ENCODE assay signal across 22 cellular contexts in genomic region chr1:30720271-30721223, GRCh38. TPM values are rescaled to one million over a fixed set of nuclear protein-coding genes. Genes with fewer than 3 reads are reported as not detected.
DNase-seq lines count a peak whose midpoint lies in the region; ATAC-seq, FAIRE-seq and TF ChIP-seq lines count a peak whose summit lies in the region.
"Had no signal": no experiment of that assay in that cellular context is flagged by ENCODE, and none has a peak within 500 bp of the region (broad histone marks: within the 10 kb centered on the region; RNA-seq: fewer than 3 reads in every experiment).

No MANE protein-coding gene starts in this region.

- RAD21 ChIA-PET in GM12878 (lab: Charles Lee; ENCODE audit: unreplicated experiment) = interaction anchor here (0.6 to 15.6 kb wide), 19 partner anchors 8 to 286 kb away, joined by 3 to 538 read pairs (median 8); partner anchors contain the start of gene LAPTM5

- H3K27me3 ChIP-seq in CD4-positive, alpha-beta T cell (ENCODE audit: control insufficient read depth, insufficient read depth, low read length) = no peaks in the 10 kb centered on the region
- H3K27me3 ChIP-seq in DOHH2 (ENCODE audit: control insufficient read depth, low read length) (no peaks in the 10 kb centered on the region), GM12878 (replicated peaks in 1 of 2; ENCODE audit: control insufficient read depth in 2 of 2, insufficient read depth in 2 of 2, low read length in 1 of 2) (no peaks in the 10 kb centered on the region), neuronal stem cell (ENCODE audit: control insufficient read depth in 3 of 3, insufficient read depth in 3 of 3, low read depth in 1 of 3, low read length in 3 of 3) (no peaks in the 10 kb centered on the region)
- H3K27me3 ChIP-seq: esophagus squamous epithelium, right atrium auricular region, tibial artery had no signal

- H3K79me2 ChIP-seq in DOHH2 (ENCODE audit: control insufficient read depth, low read length) (no peaks in the 10 kb centered on the region), GM12878 (ENCODE audit: control insufficient read depth, insufficient read depth, low read length) (peaks cover 5% of the 10 kb centered on the region)

- POLR2A ChIA-PET in CD4-positive, alpha-beta T cell (lab: Charles Lee) = interaction anchor here (0.6 to 5.5 kb wide), 8 partner anchors 12 to 1539 kb away, joined by 3 to 98 read pairs (median 40); partner anchors contain the start of genes LAPTM5 and SRSF4
- POLR2A ChIA-PET in GM12878 (lab: Charles Lee) = interaction anchor here (0.6 to 4.4 kb wide), 10 partner anchors 9 to 122 kb away, joined by 3 to 79 read pairs (median 8); no protein-coding TSS in a partner anchor

- H3K4me3 ChIP-seq in DOHH2 (ENCODE audit: low read length) = no peak overlapping the region
- no peak overlapping the region for H3K4me3 ChIP-seq in GM12878
- H3K4me3 ChIP-seq in neuronal stem cell (ENCODE audit: low read length in 2 of 2) = no peak overlapping the region
- H3K4me3 ChIP-seq: right atrium auricular region, tibial artery had no signal

- WGBS in GM12878 (ENCODE audit: insufficient coverage, insufficient replicate concordance, low lambda C conversion rate, missing lambda C conversion rate) = 77% methylated on average over 16 of the region's 16 CpGs
- 100% methylated on average over 1 of the region's 16 CpGs; no CpG with 5 or more reads in 1 of the 2 donors for WGBS in neuronal stem cell (ENCODE audit: extremely low coverage in 2 of 2, insufficient read length in 2 of 2, insufficient replicate concordance in 1 of 2), 2 donors

- BruUV-seq in GM12878 (replicated peaks; lab: Mats Ljungman, UMichigan) = no TSS peak

- H3K4me2 ChIP-seq in DOHH2 (ENCODE audit: low read length) (peak overlapping the region; percentile 90), GM12878 (ENCODE audit: control insufficient read depth, insufficient read depth) (no peak overlapping the region), neuronal stem cell (ENCODE audit: insufficient read depth, low read length, poor library complexity, severe bottlenecking) (no peak overlapping the region)

- 0 out of 2 replicates have a peak, but pooled peaks cover 3% of the 10 kb centered on the region for H3F3A ChIP-seq in DOHH2 (ENCODE audit: control insufficient read depth, insufficient read depth)

- H3K36me3 Mint-ChIP-seq in CD4-positive, alpha-beta T cell (ENCODE audit: low read depth) = peaks cover 40% of the 10 kb centered on the region
- H3K36me3 Mint-ChIP-seq in HFFc6 (ENCODE audit: low read depth) = peaks cover 2% of the 10 kb centered on the region; the same call in 1 of the 2 replicates

- no peaks in the 10 kb centered on the region for H3K79me1 ChIP-seq in neuronal stem cell (ENCODE audit: low read depth, low read length)

- H4K20me1 ChIP-seq in DOHH2 (ENCODE audit: control insufficient read depth, insufficient read depth, low read depth, low read length) (0 out of 2 replicates have a peak, but pooled peaks cover 4% of the 10 kb centered on the region), GM12878 (ENCODE audit: control insufficient read depth, insufficient read depth) (no peaks in the 10 kb centered on the region)

- H3K27ac ChIP-seq in CD4-positive, alpha-beta T cell (ENCODE audit: low read depth, low read length) = no peak overlapping the region
- H3K27ac ChIP-seq in DOHH2 (ENCODE audit: low read depth, low read length) (no peak overlapping the region), GM12878 (ENCODE audit: control insufficient read depth, insufficient read depth) (no peak overlapping the region), neuronal stem cell (replicated peaks; ENCODE audit: low read length) (no peak overlapping the region)
- H3K27ac ChIP-seq: right atrium auricular region had no signal

- H3K9ac ChIP-seq in GM12878 (ENCODE audit: control insufficient read depth, insufficient read depth, low read length) (no peak overlapping the region), neuronal stem cell (ENCODE audit: low read depth, low read length, poor library complexity) (peak overlapping the region; percentile 10)

- H3K9me3 ChIP-seq in CD4-positive, alpha-beta T cell (ENCODE audit: control insufficient read depth, low read length) = peaks cover 2% of the 10 kb centered on the region
- H3K9me3 ChIP-seq in DOHH2 (ENCODE audit: control insufficient read depth, insufficient read depth, low read length) = peaks cover 11% of the 10 kb centered on the region
- H3K9me3 ChIP-seq in GM12878 (replicated peaks; ENCODE audit: control insufficient read depth, insufficient read depth, low read length) = peaks cover 3% of the 10 kb centered on the region; the same call in 2 of the 3 replicates
- peaks cover 0 to 2% of the 10 kb centered on the region in 2 donors for H3K9me3 ChIP-seq in neuronal stem cell (replicated peaks in 1 of 2; ENCODE audit: control insufficient read depth in 2 of 2, insufficient read depth in 1 of 2, low read depth in 1 of 2, low read length in 2 of 2)
- H3K9me3 ChIP-seq: tibial artery had no signal

- in situ Hi-C loops in GM12878 (cut with MboI) = loop anchor here (10.0 kb wide), 1 partner anchor 54 kb away; no protein-coding TSS in a partner anchor

- SMC1A ChIA-PET in GM12878 (lab: Charles Lee; ENCODE audit: uncharacterized antibody, unreplicated experiment) = interaction anchor here (0.8 to 21.5 kb wide), 19 partner anchors 7 to 211 kb away, joined by 3 to 556 read pairs (median 8); partner anchors contain the start of gene LAPTM5

- no peak overlapping the region for H2AK5ac ChIP-seq in neuronal stem cell (ENCODE audit: low read depth, low read length)

- no peak for TF ChIP-seq EP300 in GM12878 (IDR thresholded peaks at IDR 0.05; ENCODE audit: borderline replicate concordance in 1 of 2, control insufficient read depth in 1 of 2, low read depth in 2 of 2, low read length in 2 of 2)

- ATAC-seq in CD4-positive, alpha-beta T cell (ENCODE audit: poor library complexity) = no peak
- ATAC-seq in GM12878 (no peak), HG02588 (IDR thresholded peaks at IDR 0.05; ENCODE audit: unreplicated experiment) (no peak)
- ATAC-seq: left lobe of liver, T-helper 17 cell had no signal

- H3K9me3 Mint-ChIP-seq in CD4-positive, alpha-beta T cell = peaks cover 2% of the 10 kb centered on the region
- H3K9me3 Mint-ChIP-seq in HFFc6 = peaks cover 7% of the 10 kb centered on the region

- no peak overlapping the region for H3K23ac ChIP-seq in neuronal stem cell (ENCODE audit: low read depth, low read length, poor library complexity)

- no peak overlapping the region for H2BK5ac ChIP-seq in neuronal stem cell (ENCODE audit: low read length)

- H2BK15ac ChIP-seq in neuronal stem cell (ENCODE audit: low read length) = no peak overlapping the region

- TF ChIP-seq CTCF in CD4-positive, alpha-beta T cell (IDR thresholded peaks at IDR 0.05) = no peak
- TF ChIP-seq CTCF in DOHH2 (IDR thresholded peaks at IDR 0.05; ENCODE audit: low read depth, low read length, poor library complexity, severe bottlenecking) (no peak), GM12878 (IDR thresholded peaks at IDR 0.05 in 2 of 3, conservative IDR thresholded peaks at IDR 0.05 in 1 of 3; ENCODE audit: control insufficient read depth in 2 of 3, extremely low read depth in 1 of 3, insufficient read depth in 1 of 3, low read depth in 3 of 3, low read length in 3 of 3) (no peak), HFFc6 (IDR thresholded peaks at IDR 0.05) (no peak)

- no peaks in the 10 kb centered on the region for H3K9me2 ChIP-seq in DOHH2 (replicated peaks; ENCODE audit: control insufficient read depth, low read length)

- intact Hi-C loops in CD4-positive, alpha-beta T cell (cut with DNase I, micrococcal nuclease) = loop anchor here in 1 of 2 experiments (2.0 kb wide), 1 partner anchor 22 kb away; no protein-coding TSS in a partner anchor
- intact Hi-C loops in GM12878 (cut with micrococcal nuclease; ENCODE audit: unreplicated experiment) = no loop called here

- no peak overlapping the region for H4K91ac ChIP-seq in neuronal stem cell (ENCODE audit: low read depth, low read length, poor library complexity)

- no peak overlapping the region for H2BK120ac ChIP-seq in neuronal stem cell (ENCODE audit: low read depth, low read length)

- no peak overlapping the region for H3K4ac ChIP-seq in neuronal stem cell (ENCODE audit: low read length)

- TF ChIP-seq POLR2A in GM12878 (IDR thresholded peaks at IDR 0.05; ENCODE audit: low read depth, low read length) = no peak

- no peak overlapping the region for H4K8ac ChIP-seq in neuronal stem cell (ENCODE audit: low read depth, low read length)

- H3K27ac Mint-ChIP-seq in CD4-positive, alpha-beta T cell = peak overlapping the region; percentile 92
- no peak overlapping the region for H3K27ac Mint-ChIP-seq in HFFc6

- H3K27me3 Mint-ChIP-seq in CD4-positive, alpha-beta T cell = no peaks in the 10 kb centered on the region
- peaks cover 10% of the 10 kb centered on the region for H3K27me3 Mint-ChIP-seq in HFFc6 (ENCODE audit: insufficient read depth)
- H3K27me3 Mint-ChIP-seq: T-helper 17 cell had no signal

- H3K4me3 Mint-ChIP-seq in CD4-positive, alpha-beta T cell = peak overlapping the region; percentile 74
- H3K4me3 Mint-ChIP-seq in HFFc6 = no peak overlapping the region

- no peak overlapping the region for H2BK12ac ChIP-seq in neuronal stem cell (ENCODE audit: low read length)

- no peak overlapping the region for H3K18ac ChIP-seq in neuronal stem cell (ENCODE audit: low read length)

- CTCF ChIA-PET in CD4-positive, alpha-beta T cell (lab: Charles Lee) = interaction anchor here (1.0 to 5.6 kb wide), 9 partner anchors 13 to 209 kb away, joined by 3 to 87 read pairs (median 15); partner anchors contain the start of gene LAPTM5
- CTCF ChIA-PET in GM12878 (lab: Yijun Ruan, JAX) = interaction anchor here (0.8 to 4.9 kb wide), 19 partner anchors 9 to 210 kb away, joined by 3 to 516 read pairs (median 18); partner anchors contain the start of gene LAPTM5

- DNase-seq in CD4-positive, alpha-beta T cell = peak in 1 of 10 experiments; percentile 5
- DNase-seq in GM12878 (ENCODE audit: low read depth, low spot score) = no peak
- no peak for DNase-seq in neuronal stem cell (ENCODE audit: low spot score)
- DNase-seq in HFFc6 = no peak
- no peak for DNase-seq in RKO (ENCODE audit: low spot score)
- DNase-seq: effector memory CD4-positive, alpha-beta T cell; esophagus squamous epithelium; KG1; NCI-H1048; NCI-H2081 treated with DMSO at 0.1 percent for 48 hours; NCI-H510A treated with DMSO at 0.1 percent for 48 hours; SIG-M5; T-helper 17 cell; tibial artery had no signal

- FAIRE-seq in GM12878 (lab: Jason Lieb, UNC) = no peak
- FAIRE-seq: D721Med had no signal

- peaks cover 40% of the 10 kb centered on the region for H3K4me1 Mint-ChIP-seq in CD4-positive, alpha-beta T cell (ENCODE audit: low read depth)
- H3K4me1 Mint-ChIP-seq in HFFc6 (ENCODE audit: low read depth) = peaks cover 11% of the 10 kb centered on the region

- no peak for TF ChIP-seq RAD21 in GM12878 (IDR thresholded peaks at IDR 0.05; ENCODE audit: insufficient read depth, low read depth, low read length)

- no peak overlapping the region for H3K14ac ChIP-seq in neuronal stem cell (ENCODE audit: low read length)

- peaks cover 44% of the 10 kb centered on the region for H3K4me1 ChIP-seq in DOHH2 (ENCODE audit: control insufficient read depth, low read length)
- H3K4me1 ChIP-seq in GM12878 (ENCODE audit: control insufficient read depth, insufficient read depth, low read length) = peaks cover 13% of the 10 kb centered on the region
- peaks cover 2 to 3% of the 10 kb centered on the region in 2 donors for H3K4me1 ChIP-seq in neuronal stem cell (ENCODE audit: control insufficient read depth in 2 of 2, insufficient read depth in 1 of 2, low read depth in 1 of 2, low read length in 2 of 2)

- H2AFZ ChIP-seq in GM12878 (ENCODE audit: control insufficient read depth, low read depth, low read length) (no peak overlapping the region), neuronal stem cell (ENCODE audit: low read length) (no peak overlapping the region)

- H3K36me3 ChIP-seq in DOHH2 (ENCODE audit: control insufficient read depth, low read length) (no peaks in the 10 kb centered on the region), GM12878 (ENCODE audit: control insufficient read depth in 2 of 2, insufficient read depth in 2 of 2, low read length in 1 of 2) (no peaks in the 10 kb centered on the region), neuronal stem cell (replicated peaks in 1 of 2; ENCODE audit: control insufficient read depth in 2 of 2, insufficient read depth in 2 of 2, low read length in 2 of 2) (no peaks in the 10 kb centered on the region)
- H3K36me3 ChIP-seq: right atrium auricular region had no signal

RNA-seq across cellular contexts. Expression of gene MATN1, which starts 2.8 kb away (rescaled TPM):
- 1 to 10 TPM; 2.5 to 2.7 TPM for total RNA-seq in CD4-positive, alpha-beta T cell
- 0.51 and 1.9 TPM in 2 replicates for total RNA-seq in GM12878 (2013; cell fraction: nucleolus; rRNA removed)
- total RNA-seq in GM12878 (2014; rRNA removed) = 0.11 and 0.27 TPM in 2 replicates
- 0.04 TPM in 1 of 2 replicates, not detected in the other for total RNA-seq in GM12878 (2014; rRNA removed; fragmentation: Illumina TruSeq; extraction: Trizol)
- 0.21 and 0.24 TPM in 2 replicates for total RNA-seq in GM12878 (2021)
- 0.31 TPM for polyA plus RNA-seq in GM12878 (2011; ENCODE audit: low read depth)
- 0.36 and 0.50 TPM in 2 replicates for polyA plus RNA-seq in GM12878 (2011; rRNA removed)
- 0.67 and 0.77 TPM in 2 replicates for polyA plus RNA-seq in GM12878 (2011; cell fraction: cytosol; rRNA removed)
- 1.5 and 2.1 TPM in 2 replicates for polyA plus RNA-seq in GM12878 (2011; cell fraction: nucleus; rRNA removed)
- 0.48 and 0.60 TPM in 2 replicates for polyA plus RNA-seq in GM12878 (2012)
- 0.07 and 0.11 TPM in 2 replicates for polyA plus RNA-seq in GM12878 (2014; fragmentation: Illumina TruSeq; extraction: Trizol)
- polyA plus RNA-seq in GM12878 (2014; fragmentation: Nextera tagmentation; extraction: Ambion mirVana) = under 1 TPM in 1 of 2 experiments, not detected in 1; 0.07 TPM
- 0.10 and 0.46 TPM in 2 replicates for polyA plus RNA-seq in GM12878 (2014; rRNA removed)
- polyA plus RNA-seq in GM12878 (2016; fragmentation: Nextera tagmentation; extraction: Ambion mirVana) = under 1 TPM; 0.09 to 0.44 TPM
- 0.22 and 0.72 TPM in 2 replicates for polyA minus RNA-seq in GM12878 (2011; rRNA and poly(A)+ RNA removed)
- not detected in 2 replicates for polyA minus RNA-seq in GM12878 (2011; cell fraction: cytosol; rRNA and poly(A)+ RNA removed)
- polyA minus RNA-seq in GM12878 (2011; cell fraction: nucleus; rRNA and poly(A)+ RNA removed) = 0.67 and 1.3 TPM in 2 replicates
- polyA plus RNA-seq in neuronal stem cell (2013, experiment 1 of 2) = 0.04 TPM
- polyA plus RNA-seq in neuronal stem cell (2013, experiment 2 of 2) = 0.01 TPM
- total RNA-seq in HFFc6 (2021; fragmentation: NEBNext Ultra II Directional; extraction: Animal tissue kit (Norgen Biotek cat#: 25700)) = under 1 TPM in 1 of 6 experiments, not detected in 5; 0.06 TPM
- total RNA-seq: esophagus squamous epithelium, glomerular endothelial cell, left lobe of liver, right atrium auricular region had no signal
- polyA plus RNA-seq: aorta had no signal

RNA-seq across cellular contexts. Expression of gene LAPTM5, which starts 37.0 kb away (rescaled TPM):
- total RNA-seq in CD4-positive, alpha-beta T cell = 100 to 1,000 TPM; 625 to 642 TPM
- 345 and 349 TPM in 2 replicates for total RNA-seq in GM12878 (2013; cell fraction: nucleolus; rRNA removed)
- total RNA-seq in GM12878 (2014; rRNA removed) = 360 and 370 TPM in 2 replicates
- total RNA-seq in GM12878 (2014; rRNA removed; fragmentation: Illumina TruSeq; extraction: Trizol) = 423 and 431 TPM in 2 replicates
- total RNA-seq in GM12878 (2021) = 740 and 758 TPM in 2 replicates
- polyA plus RNA-seq in GM12878 (2011; ENCODE audit: low read depth) = 582 TPM
- polyA plus RNA-seq in GM12878 (2011; rRNA removed) = 411 and 682 TPM in 2 replicates
- polyA plus RNA-seq in GM12878 (2011; cell fraction: cytosol; rRNA removed) = 985 and 1,156 TPM in 2 replicates
- 492 and 615 TPM in 2 replicates for polyA plus RNA-seq in GM12878 (2011; cell fraction: nucleus; rRNA removed)
- 791 and 943 TPM in 2 replicates for polyA plus RNA-seq in GM12878 (2012)
- 972 and 1,013 TPM in 2 replicates for polyA plus RNA-seq in GM12878 (2014; fragmentation: Illumina TruSeq; extraction: Trizol)
- polyA plus RNA-seq in GM12878 (2014; fragmentation: Nextera tagmentation; extraction: Ambion mirVana) = 10 to 100 TPM; 24.1 to 48.8 TPM
- 675 and 692 TPM in 2 replicates for polyA plus RNA-seq in GM12878 (2014; rRNA removed)
- polyA plus RNA-seq in GM12878 (2016; fragmentation: Nextera tagmentation; extraction: Ambion mirVana) = 1,000 to 10,000 TPM in 1 of 2 experiments, 100 to 1,000 TPM in 1; 977 to 1,034 TPM
- polyA minus RNA-seq in GM12878 (2011; rRNA and poly(A)+ RNA removed) = 1,330 and 1,556 TPM in 2 replicates
- polyA minus RNA-seq in GM12878 (2011; cell fraction: cytosol; rRNA and poly(A)+ RNA removed) = 364 and 402 TPM in 2 replicates
- 131 and 171 TPM in 2 replicates for polyA minus RNA-seq in GM12878 (2011; cell fraction: nucleus; rRNA and poly(A)+ RNA removed)
- 0.15 TPM for polyA plus RNA-seq in neuronal stem cell (2013, experiment 1 of 2)
- polyA plus RNA-seq in neuronal stem cell (2013, experiment 2 of 2) = 0.10 TPM
- total RNA-seq in HFFc6 (2021; fragmentation: NEBNext Ultra II Directional; extraction: Animal tissue kit (Norgen Biotek cat#: 25700)) = under 1 TPM; 0.38 to 0.81 (median 0.63) TPM
- total RNA-seq: osteocyte had no signal

Comparison
In these comparisons a context has a peak if more than half of its experiments do, and no peak if none do; other contexts are left out.
1. RNA of gene LAPTM5, which starts 37.0 kb away (total RNA-seq): 625 to 642 TPM in CD4-positive, alpha-beta T cell and 345 to 758 TPM in GM12878; 0.38 to 0.81 TPM in HFFc6; every median in the first group is over 100 times any median in the second.